ENCODE assay signal across 9 cellular contexts in the genomic region with DNA sequence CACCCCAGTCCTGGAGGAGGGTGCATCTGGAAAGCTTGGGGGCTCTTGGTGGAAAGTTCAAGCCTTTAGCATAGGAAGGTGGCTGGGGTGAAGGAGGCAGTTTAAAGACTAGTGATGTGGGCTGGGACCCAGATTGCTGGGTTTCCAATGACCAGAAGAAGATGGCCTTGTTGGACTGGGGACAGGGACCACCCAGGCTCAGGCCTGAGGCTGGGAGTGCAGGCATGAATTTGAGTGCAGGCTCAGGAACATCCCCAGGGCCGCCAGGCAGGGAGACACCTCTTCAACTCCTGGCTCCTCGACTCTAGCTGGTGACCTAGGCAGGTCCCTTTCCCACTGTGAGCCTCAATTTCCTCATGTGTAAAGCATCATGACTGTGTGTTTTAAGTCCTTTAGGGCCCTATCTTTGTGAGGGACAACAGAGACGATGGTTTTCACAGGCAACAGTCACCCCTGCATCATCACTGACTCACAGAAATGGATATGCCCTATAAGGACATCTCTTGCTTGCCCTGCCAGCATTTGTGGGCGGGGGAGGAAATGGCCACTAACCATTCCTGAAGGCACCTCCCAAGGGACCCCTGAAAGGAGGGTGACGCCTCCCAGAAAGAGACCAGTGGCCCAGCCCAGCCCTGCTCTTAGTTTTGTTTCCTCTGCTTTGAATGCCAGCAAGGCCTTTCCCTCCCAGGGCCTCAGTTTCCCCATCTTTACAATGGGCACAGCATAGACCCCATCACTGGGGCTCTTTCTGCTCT. TPM values are rescaled to one million over a fixed set of nuclear protein-coding genes. Genes with fewer than 3 reads are reported as not detected.
DNase-seq lines count a peak whose midpoint lies in the region; ATAC-seq and TF ChIP-seq lines count a peak whose summit lies in the region.
"Had no signal": no experiment of that assay in that cellular context is flagged by ENCODE, and none has a peak within 500 bp of the region (broad histone marks: within the 10 kb centered on the region; RNA-seq: fewer than 3 reads in every experiment).

No MANE protein-coding gene starts in this region.

- no peak overlapping the region for H3K4me2 ChIP-seq in Karpas-422 (ENCODE audit: low read depth, low read length, poor library complexity, severe bottlenecking)

- H3K27ac Mint-ChIP-seq in activated naive CD8-positive, alpha-beta T cell treated with anti-CD3 and anti-CD28 coated beads for 36 hours, result peak overlapping the region; percentile 89

- intact Hi-C loops in left colon (cut with DNase I, micrococcal nuclease), result no loop called here

- peaks cover 53% of the 10 kb centered on the region for H3K79me2 ChIP-seq in Karpas-422 (ENCODE audit: low read length)

- ATAC-seq in left colon, result peak; percentile 41
- peak; percentile 11 to 78 for ATAC-seq in upper lobe of left lung (ENCODE audit: low FRiP score in 2 of 2)

- no peak for TF ChIP-seq POLR2A in upper lobe of left lung (IDR thresholded peaks at IDR 0.05)

- H3K36me3 Mint-ChIP-seq in activated naive CD8-positive, alpha-beta T cell treated with anti-CD3 and anti-CD28 coated beads for 36 hours, result peaks cover 54% of the 10 kb centered on the region

- H4K20me1 ChIP-seq in Karpas-422 (ENCODE audit: insufficient read depth, low read depth, low read length), result no peaks in the 10 kb centered on the region; the same call in 1 of the 2 replicates

- no peak for TF ChIP-seq EP300 in upper lobe of left lung (IDR thresholded peaks at IDR 0.05)

- peak in 2 of 3 donors; percentile 58 to 67 for DNase-seq in stimulated activated CD4-positive, alpha-beta T cell treated with anti-CD3 and anti-CD28 coated beads, Interleukin-12 subunit alpha, Interleukin-12 subunit beta, amount 100 ng/mL, for 48 hours (ENCODE audit: low read depth in 2 of 3, low spot score in 1 of 3)
- no peak for DNase-seq in stimulated activated CD4-positive, alpha-beta T cell treated with anti-CD3 and anti-CD28 coated beads, Interleukin-12 subunit alpha, Interleukin-12 subunit beta, amount 100 ng/mL, for 4 hours
- peak; percentile 61 for DNase-seq in Karpas-422
- DNase-seq in activated naive CD8-positive, alpha-beta T cell treated with anti-CD3 and anti-CD28 coated beads for 36 hours, result peak; percentile 60
- DNase-seq in left colon, result no peak
- peak in 1 of 2 donors; percentile 59 for DNase-seq in upper lobe of left lung
- no peak for DNase-seq in GM19240 (ENCODE audit: insufficient read length, low spot score)
- no peak for DNase-seq in iPS-NIHi11 (ENCODE audit: low spot score)
- DNase-seq: DND-41 had no signal

- H3K27me3 ChIP-seq in Karpas-422 (ENCODE audit: low read length) (no peaks in the 10 kb centered on the region), upper lobe of left lung (no peaks in the 10 kb centered on the region)

- H3K4me1 ChIP-seq in Karpas-422 (ENCODE audit: low read length) (peaks cover 59% of the 10 kb centered on the region), upper lobe of left lung (peaks cover 21 to 43% (median 26%) of the 10 kb centered on the region in 4 donors)

- peak overlapping the region; percentile 9 for H3K4me3 Mint-ChIP-seq in activated naive CD8-positive, alpha-beta T cell treated with anti-CD3 and anti-CD28 coated beads for 36 hours

- H3K9me2 ChIP-seq in Karpas-422 (replicated peaks; ENCODE audit: insufficient read depth, low read length), result no peaks in the 10 kb centered on the region

- peak overlapping the region; percentile 39 for H3K9ac ChIP-seq in Karpas-422 (ENCODE audit: low read length)

- 56 to 62% methylated on average over 3 to 5 of the region's 5 CpGs for WGBS in upper lobe of left lung, 2 donors

- no peaks in the 10 kb centered on the region for H3K27me3 Mint-ChIP-seq in activated naive CD8-positive, alpha-beta T cell treated with anti-CD3 and anti-CD28 coated beads for 36 hours

- H3K9me3 Mint-ChIP-seq in activated naive CD8-positive, alpha-beta T cell treated with anti-CD3 and anti-CD28 coated beads for 36 hours, result peaks cover 6% of the 10 kb centered on the region

- no peak overlapping the region for H3K4me3 ChIP-seq in Karpas-422 (ENCODE audit: low read length)
- no peak overlapping the region for H3K4me3 ChIP-seq in upper lobe of left lung

- H3K27ac ChIP-seq in Karpas-422 (ENCODE audit: low read length), result peak overlapping the region; percentile 66
- H3K27ac ChIP-seq in upper lobe of left lung, result peak overlapping the region; percentile 62 to 90 (median 74)

- peaks cover 89% of the 10 kb centered on the region for H3K4me1 Mint-ChIP-seq in activated naive CD8-positive, alpha-beta T cell treated with anti-CD3 and anti-CD28 coated beads for 36 hours

- H2AFZ ChIP-seq in Karpas-422 (ENCODE audit: low read length), result no peak overlapping the region

- TF ChIP-seq CTCF in upper lobe of left lung (IDR thresholded peaks at IDR 0.05), result no peak

- H3K36me3 ChIP-seq in Karpas-422 (ENCODE audit: insufficient read depth, low read length) (0 out of 2 replicates have a peak, but pooled peaks cover 5% of the 10 kb centered on the region), upper lobe of left lung (peaks cover 0 to 2% (median 0%) of the 10 kb centered on the region in 4 donors)

- no peaks in the 10 kb centered on the region for H3K9me3 ChIP-seq in Karpas-422 (ENCODE audit: low read length)
- no peaks in the 10 kb centered on the region for H3K9me3 ChIP-seq in upper lobe of left lung

RNA-seq across cellular contexts. Expression of a gene that starts 11.1 kb away (rescaled TPM):
- total RNA-seq in Karpas-422 (2014; rRNA removed; shearing (Covaris generic); ENCODE audit: low replicate concordance), result 103 and 116 TPM in 2 replicates
- 100 to 1,000 TPM; 142 to 151 TPM for total RNA-seq in activated naive CD8-positive, alpha-beta T cell treated with anti-CD3 and anti-CD28 coated beads for 36 hours
- total RNA-seq in left colon, result 100 to 1,000 TPM in 1 of 2 donors, 10 to 100 TPM in 1; 57.7 to 125 TPM
- total RNA-seq in upper lobe of left lung, result 100 to 1,000 TPM in 2 of 6 donors, 10 to 100 TPM in 4; 29.2 to 361 (median 52.7) TPM

RNA-seq across cellular contexts. Expression of a gene that starts 38.7 kb away (rescaled TPM):
- total RNA-seq in Karpas-422 (2014; rRNA removed; shearing (Covaris generic); ENCODE audit: low replicate concordance), result 0.32 and 0.48 TPM in 2 replicates
- under 1 TPM in 1 of 2 experiments, not detected in 1; 0.12 TPM for total RNA-seq in activated naive CD8-positive, alpha-beta T cell treated with anti-CD3 and anti-CD28 coated beads for 36 hours
- total RNA-seq in left colon (under 1 TPM in 1 of 2 donors, not detected in 1; 0.28 TPM), upper lobe of left lung (1 to 10 TPM in 1 of 6 donors, under 1 TPM in 4, not detected in 1; 0.29 to 1.5 (median 0.91) TPM)

Comparison
In these comparisons a context has a peak if more than half of its experiments do, and no peak if none do; other contexts are left out.
1. DNase-seq: peak in stimulated activated CD4-positive, alpha-beta T cell treated with anti-CD3 and anti-CD28 coated beads, Interleukin-12 subunit alpha, Interleukin-12 subunit beta, amount 100 ng/mL, for 48 hours (2 of 3), Karpas-422 (single experiment) and activated naive CD8-positive, alpha-beta T cell treated with anti-CD3 and anti-CD28 coated beads for 36 hours (single experiment); none in stimulated activated CD4-positive, alpha-beta T cell treated with anti-CD3 and anti-CD28 coated beads, Interleukin-12 subunit alpha, Interleukin-12 subunit beta, amount 100 ng/mL, for 4 hours (single experiment), left colon (0 of 2), GM19240 (single experiment) and iPS-NIHi11 (single experiment).